Comparison of ENCODE assay signal across 27 cellular contexts in genomic region chr13:74657765-74658164, GRCh38.
DNase-seq lines count a peak whose midpoint lies in the region; ATAC-seq and TF ChIP-seq lines count a peak whose summit lies in the region.
"Had no signal": no experiment of that assay in that cellular context is flagged by ENCODE, and none has a peak within 500 bp of the region (broad histone marks: within the 10 kb centered on the region; RNA-seq: fewer than 3 reads in every experiment).

No MANE protein-coding gene starts in this region.

- TF ChIP-seq RAD21 in SK-N-SH (IDR thresholded peaks at IDR 0.05; ENCODE audit: low read length), result no peak

- H2AFZ ChIP-seq in SK-N-SH (ENCODE audit: low read depth), result no peak overlapping the region

- POLR2A ChIA-PET in SK-N-SH (lab: Yijun Ruan, JAX), result no interaction called here

- no peaks in the 10 kb centered on the region; a peak in 2 of 4 replicates for H3K4me1 ChIP-seq in SK-N-SH (ENCODE audit: control insufficient read depth in 1 of 2, insufficient read depth in 2 of 2, low read depth in 1 of 2, low read length in 1 of 2)
- H3K4me1 ChIP-seq: A549, BE2C, BLaER1, Caco-2 had no signal

- 16% methylated on average over 1 of the region's 1 CpG for WGBS in SK-N-SH (ENCODE audit: low lambda C conversion rate)

- TF ChIP-seq CTCF in SK-N-SH (IDR thresholded peaks at IDR 0.05), result no peak

- no peaks in the 10 kb centered on the region for H3K79me2 ChIP-seq in SK-N-SH (ENCODE audit: insufficient read depth)

- no peaks in the 10 kb centered on the region for H4K20me1 ChIP-seq in SK-N-SH (ENCODE audit: insufficient read depth)
- H4K20me1 ChIP-seq: BLaER1; BLaER1 treated with 17β-estradiol and CSF1 and Interleukin-3, amounts not matched to agents 10 nM and 100 nM had no signal

- no peak for DNase-seq in SK-N-SH
- DNase-seq: 8988T; ACHN; AML-193; BE2C; C1 segment of cervical spinal cord; Caco-2; Calu3; CD4-positive, alpha-beta memory T cell; CD4-positive, alpha-beta T cell; CD4-positive, CD25-positive, alpha-beta regulatory T cell; CD8-positive, alpha-beta memory T cell; CD8-positive, alpha-beta T cell; COR-L47; DMS 273 treated with DMSO at 0.1 percent for 48 hours; DMS153; DMS53; DMS79; DMS79 treated with DMSO at 0.1 percent for 48 hours; DND-41; EL had no signal

- CTCF ChIA-PET in SK-N-SH (lab: Yijun Ruan, JAX), result no interaction called here

- H3K9ac ChIP-seq in SK-N-SH, result no peak overlapping the region
- H3K9ac ChIP-seq: BLaER1; BLaER1 treated with 17β-estradiol and CSF1 and Interleukin-3, amounts not matched to agents 10 nM and 100 nM had no signal

- H3K27me3 ChIP-seq in SK-N-SH (ENCODE audit: insufficient read depth), result no peaks in the 10 kb centered on the region
- H3K27me3 ChIP-seq: BE2C; BLaER1; BLaER1 treated with 17β-estradiol and CSF1 and Interleukin-3, amounts not matched to agents 10 nM and 100 nM had no signal

- ATAC-seq in SK-N-SH treated with all-trans-retinoic acid at 6 μM for 48 hours, result no peak
- ATAC-seq: A549; CD8-positive, alpha-beta T cell had no signal

- H3F3A ChIP-seq in SK-N-SH (replicated peaks; ENCODE audit: insufficient read depth), result no peaks in the 10 kb centered on the region

- H3K4me2 ChIP-seq in SK-N-SH, result no peak overlapping the region
- H3K4me2 ChIP-seq: A549; BLaER1; BLaER1 treated with 17β-estradiol and CSF1 and Interleukin-3, amounts not matched to agents 10 nM and 100 nM had no signal

- no peaks in the 10 kb centered on the region for H3K9me2 ChIP-seq in SK-N-SH

- H3K36me3 ChIP-seq in SK-N-SH (replicated peaks in 1 of 2; ENCODE audit: control insufficient read depth in 1 of 2, insufficient read depth in 2 of 2, low read length in 1 of 2), result no peaks in the 10 kb centered on the region
- H3K36me3 ChIP-seq: BE2C; BLaER1; BLaER1 treated with 17β-estradiol and CSF1 and Interleukin-3, amounts not matched to agents 10 nM and 100 nM had no signal

- no peak overlapping the region for H3K27ac ChIP-seq in SK-N-SH (ENCODE audit: low read depth in 2 of 2, low read length in 1 of 2)
- H3K27ac ChIP-seq: 22Rv1; A549; BLaER1; BLaER1 treated with 17β-estradiol and CSF1 and Interleukin-3, amounts not matched to agents 10 nM and 100 nM; C4-2B had no signal

- TF ChIP-seq EP300 in SK-N-SH (IDR thresholded peaks at IDR 0.05; ENCODE audit: borderline replicate concordance in 1 of 2, low read depth in 1 of 2, low read length in 1 of 2), result no peak

- no peak overlapping the region for H3K4me3 ChIP-seq in SK-N-SH (ENCODE audit: low read depth in 2 of 2, low read length in 1 of 2)
- H3K4me3 ChIP-seq: A549; BLaER1; BLaER1 treated with 17β-estradiol and CSF1 and Interleukin-3, amounts not matched to agents 10 nM and 100 nM had no signal

- H3K9me3 ChIP-seq in SK-N-SH, result no peaks in the 10 kb centered on the region; the same call in 1 of the 2 replicates
- H3K9me3 ChIP-seq: A549, BE2C, BLaER1, Caco-2 had no signal

TF ChIP-seq in SK-N-SH treated with all-trans-retinoic acid at 6 μM for 48 hours, 23 proteins besides CTCF, POLR2A, EP300 and RAD21:
- TF ChIP-seq TSHZ2 (CRISPR knock-in tag; IDR thresholded peaks at IDR 0.05) (no peak), ZNF8 (CRISPR knock-in tag; IDR thresholded peaks at IDR 0.05) (peak; percentile 97)

TF ChIP-seq in SK-N-SH, 30 proteins besides CTCF, POLR2A, EP300 and RAD21:
- TF ChIP-seq RCOR1 (IDR thresholded peaks at IDR 0.05; ENCODE audit: low read length), result no peak
- no peak for TF ChIP-seq RFX5 (IDR thresholded peaks at IDR 0.05; ENCODE audit: low read length)
- TF ChIP-seq SIN3A (IDR thresholded peaks at IDR 0.05; ENCODE audit: borderline replicate concordance, low read depth, low read length), result no peak
- no peak for TF ChIP-seq NFIC (IDR thresholded peaks at IDR 0.05; ENCODE audit: borderline replicate concordance)
- TF ChIP-seq GABPA (IDR thresholded peaks at IDR 0.05; ENCODE audit: low read depth), result no peak
- TF ChIP-seq FOXJ3 (CRISPR knock-in tag; IDR thresholded peaks at IDR 0.05), result no peak
- no peak for TF ChIP-seq ELF1 (IDR thresholded peaks at IDR 0.05)
- TF ChIP-seq MXI1 (IDR thresholded peaks at IDR 0.05; ENCODE audit: low read depth, low read length), result no peak
- no peak for TF ChIP-seq USF1 (IDR thresholded peaks at IDR 0.05; ENCODE audit: borderline replicate concordance, low read depth)
- TF ChIP-seq GATA2 (CRISPR knock-in tag; IDR thresholded peaks at IDR 0.05), result no peak
